ENCODE assay signal across 7 cellular contexts in genomic region chr12:124914392-124915248, GRCh38. TPM values are rescaled to one million over a fixed set of nuclear protein-coding genes. Genes with fewer than 3 reads are reported as not detected.
DNase-seq lines count a peak whose midpoint lies in the region; ATAC-seq lines count a peak whose summit lies in the region.

TSS of gene UBC (minus strand) at chr12:124914650. CDS start at chr12:124913771, 879 bp downstream.

- H3K36me3 ChIP-seq in ectodermal cell (ENCODE audit: control insufficient read depth, insufficient read depth, low read length) (peaks cover 29% of the 10 kb centered on the region), mesenchymal stem cell (ENCODE audit: control insufficient read depth in 1 of 2, insufficient read depth in 2 of 2, low read depth in 1 of 2, low read length in 2 of 2) (peaks cover 17 to 36% of the 10 kb centered on the region in 2 experiments)

- H3K27me3 ChIP-seq in ectodermal cell (ENCODE audit: control insufficient read depth, insufficient read depth, low read length, poor library complexity, severe bottlenecking) (peaks cover 15% of the 10 kb centered on the region), mesenchymal stem cell (ENCODE audit: control insufficient read depth in 1 of 2, insufficient read depth in 1 of 2, low read length in 2 of 2) (no peaks in the 10 kb centered on the region)

- H4K91ac ChIP-seq in mesenchymal stem cell (ENCODE audit: low read length) = peak within 1 kb of the TSS; percentile 98

- ATAC-seq in GM19025 (IDR thresholded peaks at IDR 0.05; ENCODE audit: low read depth, unreplicated experiment) (peak; percentile 21), HG03457 (IDR thresholded peaks at IDR 0.05; ENCODE audit: unreplicated experiment) (peak; percentile 31)

- H3K27me3 Mint-ChIP-seq in activated CD4-positive, alpha-beta T cell treated with anti-CD3 and anti-CD28 coated beads, Interleukin-2, amount 10 ng/mL, durations not matched to agents 7 days and 5 days = no peaks in the 10 kb centered on the region

- H2AK5ac ChIP-seq in mesenchymal stem cell (ENCODE audit: low read length, severe bottlenecking) = peak within 1 kb of the TSS; percentile 86

- DNase-seq in activated CD4-positive, alpha-beta T cell treated with anti-CD3 and anti-CD28 coated beads, Interleukin-2, amount 10 ng/mL, durations not matched to agents 7 days and 5 days = peak; percentile 89
- DNase-seq in mesenchymal stem cell = peak; percentile 97
- DNase-seq in stimulated activated CD8-positive, alpha-beta memory T cell treated with anti-CD3 and anti-CD28 coated beads, Interleukin-15, amount 100 ng/mL, for 1 hour (ENCODE audit: low read depth) = peak; percentile 84
- no peak for DNase-seq in SHP77 treated with DMSO at 0.1 percent for 48 hours (lab: John Stamatoyannopoulos, UW)

- H3K23ac ChIP-seq in mesenchymal stem cell (ENCODE audit: low read length in 2 of 2) = peak within 1 kb of the TSS in 1 of 2 experiments; percentile 98

- peak within 1 kb of the TSS; percentile 76 to 99 for H3K14ac ChIP-seq in mesenchymal stem cell (ENCODE audit: low read length in 2 of 2)

- peak within 1 kb of the TSS; percentile 88 for H2BK120ac ChIP-seq in mesenchymal stem cell (ENCODE audit: low read depth, low read length)

- WGBS in ectodermal cell, 2 experiments = 0% methylated on average over 85 of the region's 85 CpGs
- WGBS in mesenchymal stem cell = under 1% methylated on average over 66 of the region's 85 CpGs

- H3K4me1 ChIP-seq in ectodermal cell (ENCODE audit: control insufficient read depth, insufficient read depth, low read length) = peaks cover 51% of the 10 kb centered on the region
- H3K4me1 ChIP-seq in mesenchymal stem cell (ENCODE audit: control insufficient read depth, insufficient read depth, low read depth, low read length) = peaks cover 13% of the 10 kb centered on the region

- peak within 1 kb of the TSS; percentile 79 to 96 for H3K4ac ChIP-seq in mesenchymal stem cell (ENCODE audit: low read depth in 1 of 2, low read length in 2 of 2)

- H2BK15ac ChIP-seq in mesenchymal stem cell (ENCODE audit: low read depth, poor library complexity, severe bottlenecking) = peak within 1 kb of the TSS; percentile 60

- H3K27ac ChIP-seq in ectodermal cell (ENCODE audit: insufficient read depth, low read depth, low read length, poor library complexity, severe bottlenecking) (peak within 1 kb of the TSS; percentile 99), mesenchymal stem cell (ENCODE audit: low read length, poor library complexity, severe bottlenecking) (peak within 1 kb of the TSS; percentile 100)

- peak within 1 kb of the TSS; percentile 99 for H3K4me3 Mint-ChIP-seq in activated CD4-positive, alpha-beta T cell treated with anti-CD3 and anti-CD28 coated beads, Interleukin-2, amount 10 ng/mL, durations not matched to agents 7 days and 5 days

- H2AFZ ChIP-seq in mesenchymal stem cell (ENCODE audit: low read depth, low read length) = peak within 1 kb of the TSS; percentile 90

- peak within 1 kb of the TSS; percentile 93 to 98 for H3K18ac ChIP-seq in mesenchymal stem cell (ENCODE audit: low read depth in 1 of 2, low read length in 2 of 2)

- H3K27ac Mint-ChIP-seq in activated CD4-positive, alpha-beta T cell treated with anti-CD3 and anti-CD28 coated beads, Interleukin-2, amount 10 ng/mL, durations not matched to agents 7 days and 5 days = peak within 1 kb of the TSS; percentile 100

- peak within 1 kb of the TSS; percentile 90 for H4K8ac ChIP-seq in mesenchymal stem cell (ENCODE audit: low read length)

- H3K79me1 ChIP-seq in mesenchymal stem cell (replicated peaks; ENCODE audit: low read length, poor library complexity, severe bottlenecking) = no peaks in the 10 kb centered on the region

- H3K4me3 ChIP-seq in ectodermal cell (ENCODE audit: insufficient read depth, low read depth, low read length) (peak within 1 kb of the TSS; percentile 78), mesenchymal stem cell (ENCODE audit: insufficient read depth in 1 of 2, low read depth in 1 of 2, low read length in 2 of 2) (peak within 1 kb of the TSS; percentile 79 to 98)

- POLR2A ChIA-PET in activated CD4-positive, alpha-beta T cell treated with anti-CD3 and anti-CD28 coated beads, Interleukin-2, amount 10 ng/mL, durations not matched to agents 7 days and 5 days (lab: Charles Lee) = interaction anchor here (0.6 to 0.7 kb wide), 3 partner anchors 14 to 25 kb away, joined by 3 to 7 read pairs (median 3); no protein-coding TSS in a partner anchor

- peak within 1 kb of the TSS; percentile 100 for H2BK5ac ChIP-seq in mesenchymal stem cell (ENCODE audit: low read depth, low read length, poor library complexity, severe bottlenecking)

- H2BK12ac ChIP-seq in mesenchymal stem cell (ENCODE audit: low read length in 2 of 2) = peak within 1 kb of the TSS; percentile 7 to 98

- CTCF ChIA-PET in activated CD4-positive, alpha-beta T cell treated with anti-CD3 and anti-CD28 coated beads, Interleukin-2, amount 10 ng/mL, durations not matched to agents 7 days and 5 days (lab: Charles Lee) = interaction anchor here (1.6 to 5.9 kb wide), 3 partner anchors 8 to 26 kb away, joined by 3 to 42 read pairs (median 14); no protein-coding TSS in a partner anchor

- H3K36me3 Mint-ChIP-seq in activated CD4-positive, alpha-beta T cell treated with anti-CD3 and anti-CD28 coated beads, Interleukin-2, amount 10 ng/mL, durations not matched to agents 7 days and 5 days (ENCODE audit: low read depth) = peaks cover 42% of the 10 kb centered on the region

- H3K4me1 Mint-ChIP-seq in activated CD4-positive, alpha-beta T cell treated with anti-CD3 and anti-CD28 coated beads, Interleukin-2, amount 10 ng/mL, durations not matched to agents 7 days and 5 days = peaks cover 78% of the 10 kb centered on the region

- H3K9me3 ChIP-seq in ectodermal cell (ENCODE audit: control insufficient read depth, low read length) = no peaks in the 10 kb centered on the region
- H3K9me3 ChIP-seq in mesenchymal stem cell (ENCODE audit: control insufficient read depth, low read length) = no peaks in the 10 kb centered on the region

- H3K9ac ChIP-seq in mesenchymal stem cell (ENCODE audit: low read length) = peak within 1 kb of the TSS; percentile 100

- H3K9me3 Mint-ChIP-seq in activated CD4-positive, alpha-beta T cell treated with anti-CD3 and anti-CD28 coated beads, Interleukin-2, amount 10 ng/mL, durations not matched to agents 7 days and 5 days = no peaks in the 10 kb centered on the region

- peak within 1 kb of the TSS; percentile 96 for H3K4me2 ChIP-seq in mesenchymal stem cell (ENCODE audit: low read length, poor library complexity, severe bottlenecking)

RNA-seq across cellular contexts. Expression of gene UBC, which starts in this region (rescaled TPM):
- total RNA-seq in activated CD4-positive, alpha-beta T cell treated with anti-CD3 and anti-CD28 coated beads, Interleukin-2, amount 10 ng/mL, durations not matched to agents 7 days and 5 days = 100 to 1,000 TPM; 749 to 755 TPM
- 683 TPM for polyA plus RNA-seq in ectodermal cell (2013, experiment 1 of 4)
- polyA plus RNA-seq in ectodermal cell (2013, experiment 2 of 4) = 728 TPM
- 757 TPM for polyA plus RNA-seq in ectodermal cell (2013, experiment 3 of 4)
- 742 TPM for polyA plus RNA-seq in ectodermal cell (2013, experiment 4 of 4)
- 1,267 TPM for polyA plus RNA-seq in mesenchymal stem cell (2013, experiment 1 of 2)
- polyA plus RNA-seq in mesenchymal stem cell (2013, experiment 2 of 2) = 1,268 TPM
